10 cellular contexts compared by ENCODE assay signal in genomic region chr5:71939452-71939932, GRCh38.
DNase-seq lines count a peak whose midpoint lies in the region; ATAC-seq, FAIRE-seq and TF ChIP-seq lines count a peak whose summit lies in the region.
"Had no signal": no experiment of that assay in that cellular context is flagged by ENCODE, and none has a peak within 500 bp of the region (broad histone marks: within the 10 kb centered on the region; RNA-seq: fewer than 3 reads in every experiment).

No MANE protein-coding gene starts in this region.

- FAIRE-seq in keratinocyte (lab: Jason Lieb, UNC): no peak
- FAIRE-seq: TTC549 had no signal

- intact Hi-C loops in left ventricle myocardium superior (cut with micrococcal nuclease): no loop called here

- H3K36me3 ChIP-seq in right atrium auricular region: no peaks in the 10 kb centered on the region
- no peaks in the 10 kb centered on the region for H3K36me3 ChIP-seq in keratinocyte (ENCODE audit: control insufficient read depth in 2 of 2, extremely low read depth in 1 of 2, insufficient read depth in 2 of 2, low read length in 2 of 2)

- TF ChIP-seq CTCF in right atrium auricular region (IDR thresholded peaks at IDR 0.05): no peak
- TF ChIP-seq CTCF in keratinocyte (optimal IDR thresholded peaks at IDR 0.05 in 1 of 3, IDR thresholded peaks at IDR 0.05 in 1 of 3, conservative IDR thresholded peaks at IDR 0.05 in 1 of 3; ENCODE audit: extremely low read depth in 1 of 3, insufficient read depth in 2 of 3, low read length in 3 of 3): no peak

- H3K27ac ChIP-seq in right atrium auricular region (no peak overlapping the region), keratinocyte (ENCODE audit: control insufficient read depth, insufficient read depth, low read length) (no peak overlapping the region)

- H3K9me1 ChIP-seq in keratinocyte (ENCODE audit: control insufficient read depth, extremely low read depth, insufficient read depth, low read length): no peaks in the 10 kb centered on the region

- no peaks in the 10 kb centered on the region for H3K79me2 ChIP-seq in keratinocyte (ENCODE audit: control insufficient read depth, insufficient read depth, low read length)

- H3K9ac ChIP-seq in keratinocyte (ENCODE audit: control insufficient read depth, extremely low read depth, insufficient read depth, low read length): no peak overlapping the region

- H3K9me3 ChIP-seq in right atrium auricular region: no peaks in the 10 kb centered on the region
- H3K9me3 ChIP-seq in keratinocyte (ENCODE audit: control insufficient read depth, low read depth, low read length): no peaks in the 10 kb centered on the region

- DNase-seq in left ventricle myocardium superior (no peak), right atrium auricular region (ENCODE audit: low spot score) (no peak), keratinocyte (ENCODE audit: low read depth, low spot score) (no peak)
- DNase-seq in activated CD8-positive, alpha-beta memory T cell treated with anti-CD3 and anti-CD28 coated beads for 24 hours: no peak
- DNase-seq: foreskin melanocyte had no signal

- H3K4me1 ChIP-seq in right atrium auricular region: peaks cover 0 to 17% of the 10 kb centered on the region in 2 donors
- H3K4me1 ChIP-seq in keratinocyte (ENCODE audit: control insufficient read depth, extremely low read depth, insufficient read depth, low read length): peaks cover 9% of the 10 kb centered on the region

- peak overlapping the region; percentile 33 for H3K4me2 ChIP-seq in keratinocyte (ENCODE audit: control insufficient read depth, extremely low read depth, insufficient read depth, low read depth, low read length)

- no peaks in the 10 kb centered on the region for H4K20me1 ChIP-seq in keratinocyte (ENCODE audit: control insufficient read depth, extremely low read depth, insufficient read depth, low read length)

- dilution Hi-C loops in keratinocyte (cut with MboI; ENCODE audit: extremely low pct_ligation_motif_present, low sequenced_read_pairs): no loop called here

- H3K27me3 ChIP-seq in right atrium auricular region (no peaks in the 10 kb centered on the region), keratinocyte (ENCODE audit: control insufficient read depth, extremely low read depth, insufficient read depth, low read length) (no peaks in the 10 kb centered on the region)

- ATAC-seq in left ventricle myocardium superior: peak; percentile 38
- ATAC-seq in SK-N-SH treated with all-trans-retinoic acid at 6 μM for 48 hours: peak; percentile 61
- ATAC-seq in HG03039 (IDR thresholded peaks at IDR 0.05; ENCODE audit: unreplicated experiment): no peak
- ATAC-seq in GM18867 (IDR thresholded peaks at IDR 0.05; ENCODE audit: unreplicated experiment): no peak
- ATAC-seq in GM21737 (IDR thresholded peaks at IDR 0.05; ENCODE audit: unreplicated experiment): no peak

- H3K4me3 ChIP-seq in right atrium auricular region (no peak overlapping the region), keratinocyte (ENCODE audit: control insufficient read depth in 2 of 3, extremely low read depth in 1 of 3, insufficient read depth in 2 of 3, low read depth in 1 of 3, low read length in 3 of 3) (no peak overlapping the region)

- H2AFZ ChIP-seq in keratinocyte (ENCODE audit: control insufficient read depth, low read length): peak overlapping the region; percentile 71

TF ChIP-seq in SK-N-SH treated with all-trans-retinoic acid at 6 μM for 48 hours, 23 proteins besides CTCF, POLR2A, EP300 and RAD21:
- TF ChIP-seq, protein P1, sequence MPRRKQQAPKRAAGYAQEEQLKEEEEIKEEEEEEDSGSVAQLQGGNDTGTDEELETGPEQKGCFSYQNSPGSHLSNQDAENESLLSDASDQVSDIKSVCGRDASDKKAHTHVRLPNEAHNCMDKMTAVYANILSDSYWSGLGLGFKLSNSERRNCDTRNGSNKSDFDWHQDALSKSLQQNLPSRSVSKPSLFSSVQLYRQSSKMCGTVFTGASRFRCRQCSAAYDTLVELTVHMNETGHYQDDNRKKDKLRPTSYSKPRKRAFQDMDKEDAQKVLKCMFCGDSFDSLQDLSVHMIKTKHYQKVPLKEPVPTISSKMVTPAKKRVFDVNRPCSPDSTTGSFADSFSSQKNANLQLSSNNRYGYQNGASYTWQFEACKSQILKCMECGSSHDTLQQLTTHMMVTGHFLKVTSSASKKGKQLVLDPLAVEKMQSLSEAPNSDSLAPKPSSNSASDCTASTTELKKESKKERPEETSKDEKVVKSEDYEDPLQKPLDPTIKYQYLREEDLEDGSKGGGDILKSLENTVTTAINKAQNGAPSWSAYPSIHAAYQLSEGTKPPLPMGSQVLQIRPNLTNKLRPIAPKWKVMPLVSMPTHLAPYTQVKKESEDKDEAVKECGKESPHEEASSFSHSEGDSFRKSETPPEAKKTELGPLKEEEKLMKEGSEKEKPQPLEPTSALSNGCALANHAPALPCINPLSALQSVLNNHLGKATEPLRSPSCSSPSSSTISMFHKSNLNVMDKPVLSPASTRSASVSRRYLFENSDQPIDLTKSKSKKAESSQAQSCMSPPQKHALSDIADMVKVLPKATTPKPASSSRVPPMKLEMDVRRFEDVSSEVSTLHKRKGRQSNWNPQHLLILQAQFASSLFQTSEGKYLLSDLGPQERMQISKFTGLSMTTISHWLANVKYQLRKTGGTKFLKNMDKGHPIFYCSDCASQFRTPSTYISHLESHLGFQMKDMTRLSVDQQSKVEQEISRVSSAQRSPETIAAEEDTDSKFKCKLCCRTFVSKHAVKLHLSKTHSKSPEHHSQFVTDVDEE (CRISPR knock-in tag; IDR thresholded peaks at IDR 0.05): no peak
- TF ChIP-seq ZFP3 (CRISPR knock-in tag; IDR thresholded peaks at IDR 0.05) (no peak), CSRNP3 (CRISPR knock-in tag; IDR thresholded peaks at IDR 0.05) (no peak), ARNTL (CRISPR knock-in tag; IDR thresholded peaks at IDR 0.05; ENCODE audit: borderline replicate concordance, low read depth) (no peak), SNAI2 (CRISPR knock-in tag; IDR thresholded peaks at IDR 0.05) (no peak), ZNF8 (CRISPR knock-in tag; IDR thresholded peaks at IDR 0.05) (no peak), OSR1 (CRISPR knock-in tag; IDR thresholded peaks at IDR 0.05) (no peak), ISL1 (CRISPR knock-in tag; IDR thresholded peaks at IDR 0.05) (no peak), TOX (CRISPR knock-in tag; IDR thresholded peaks at IDR 0.05; ENCODE audit: borderline replicate concordance) (no peak), ZC3H10 (CRISPR knock-in tag; IDR thresholded peaks at IDR 0.05) (no peak), ESRRG (CRISPR knock-in tag; IDR thresholded peaks at IDR 0.05) (no peak), PATZ1 (CRISPR knock-in tag; IDR thresholded peaks at IDR 0.05; ENCODE audit: borderline replicate concordance) (no peak), ZNF70 (CRISPR knock-in tag; IDR thresholded peaks at IDR 0.05) (no peak), CREB5 (CRISPR knock-in tag; IDR thresholded peaks at IDR 0.05; ENCODE audit: low read depth) (no peak)
TF ChIP-seq in SK-N-SH treated with all-trans-retinoic acid at 6 μM for 48 hours: peak in this region for 0.

Comparison
In these comparisons a context has a peak if more than half of its experiments do, and no peak if none do; other contexts are left out.
1. ATAC-seq: peak in left ventricle myocardium superior (single experiment) and SK-N-SH treated with all-trans-retinoic acid at 6 μM for 48 hours (single experiment); none in HG03039 (single experiment), GM18867 (single experiment) and GM21737 (single experiment).